Comparison of ENCODE assay signal across 11 cellular contexts in the genomic region with DNA sequence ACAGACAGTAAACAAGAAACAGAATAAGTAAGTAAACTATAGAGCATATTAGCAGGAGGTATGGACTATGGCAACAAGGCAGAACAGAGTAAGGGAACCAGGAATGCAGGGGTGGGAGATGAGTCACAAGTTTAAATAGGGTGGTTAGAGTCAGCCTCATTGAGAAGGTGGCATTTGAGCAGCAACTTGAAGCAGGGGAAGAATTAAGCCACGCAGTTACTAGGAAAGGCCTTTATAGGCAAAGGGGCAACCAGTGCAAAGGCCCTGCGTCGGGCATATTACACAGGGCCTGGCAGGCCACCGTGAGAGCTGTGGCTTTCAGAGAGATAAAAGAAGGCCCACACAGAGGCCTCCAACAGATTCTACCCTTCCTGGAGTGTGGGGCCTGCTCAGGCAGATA.
DNase-seq lines count a peak whose midpoint lies in the region; ATAC-seq and FAIRE-seq lines count a peak whose summit lies in the region.
"Had no signal": no experiment of that assay in that cellular context is flagged by ENCODE, and none has a peak within 500 bp of the region (broad histone marks: within the 10 kb centered on the region; RNA-seq: fewer than 3 reads in every experiment).

No MANE protein-coding gene starts in this region.

- peak; percentile 70 to 73 for ATAC-seq in activated T-cell treated with anti-CD3 and anti-CD28 coated beads, Interleukin-2, amount 50 U/mL, for 4 hours
- ATAC-seq: right lobe of liver had no signal

- no peak overlapping the region for H3K4me3 Mint-ChIP-seq in activated T-cell treated with anti-CD3 and anti-CD28 coated beads, Interleukin-2, amount 50 U/mL, for 4 hours

- peak; percentile 76 for FAIRE-seq in urothelium cell line (lab: Jason Lieb, UNC)

- peak; percentile 36 to 47 for DNase-seq in stimulated activated CD4-positive, alpha-beta T cell treated with anti-CD3 and anti-CD28 coated beads, Interleukin-2, amount 100 ng/mL, for 24 hours
- no peak for DNase-seq in stimulated activated CD4-positive, alpha-beta T cell treated with anti-CD3 and anti-CD28 coated beads, Interleukin-12 subunit alpha, Interleukin-12 subunit beta, amount 100 ng/mL, for 4 hours
- no peak for DNase-seq in activated T-cell treated with anti-CD3 and anti-CD28 coated beads, Interleukin-2, amount 50 U/mL, for 4 hours
- peak; percentile 87 for DNase-seq in hepatic stellate cell (ENCODE audit: low spot score)
- peak; percentile 79 for DNase-seq in urothelium cell line (ENCODE audit: low spot score)
- no peak for DNase-seq in Kasumi-1 (lab: John Stamatoyannopoulos, UW)
- no peak for DNase-seq in DMS153 (lab: John Stamatoyannopoulos, UW)
- no peak for DNase-seq in COLO829 (ENCODE audit: low spot score)
- DNase-seq: NCI-H146, right lobe of liver, transverse colon had no signal

- H3K27me3 Mint-ChIP-seq in activated T-cell treated with anti-CD3 and anti-CD28 coated beads, Interleukin-2, amount 50 U/mL, for 4 hours (ENCODE audit: low read depth) = no peaks in the 10 kb centered on the region

- H3K4me1 Mint-ChIP-seq in activated T-cell treated with anti-CD3 and anti-CD28 coated beads, Interleukin-2, amount 50 U/mL, for 4 hours (ENCODE audit: low read depth) = peaks cover 97% of the 10 kb centered on the region

- no peaks in the 10 kb centered on the region for H3K9me3 Mint-ChIP-seq in activated T-cell treated with anti-CD3 and anti-CD28 coated beads, Interleukin-2, amount 50 U/mL, for 4 hours

- H3K36me3 Mint-ChIP-seq in activated T-cell treated with anti-CD3 and anti-CD28 coated beads, Interleukin-2, amount 50 U/mL, for 4 hours (ENCODE audit: insufficient read depth) = no peaks in the 10 kb centered on the region

Comparison
In these comparisons a context has a peak if more than half of its experiments do, and no peak if none do; other contexts are left out.
1. DNase-seq: peak in stimulated activated CD4-positive, alpha-beta T cell treated with anti-CD3 and anti-CD28 coated beads, Interleukin-2, amount 100 ng/mL, for 24 hours (2 of 2), hepatic stellate cell (single experiment) and urothelium cell line (single experiment); none in stimulated activated CD4-positive, alpha-beta T cell treated with anti-CD3 and anti-CD28 coated beads, Interleukin-12 subunit alpha, Interleukin-12 subunit beta, amount 100 ng/mL, for 4 hours (single experiment), activated T-cell treated with anti-CD3 and anti-CD28 coated beads, Interleukin-2, amount 50 U/mL, for 4 hours (single experiment), Kasumi-1 (0 of 2), DMS153 (single experiment) and COLO829 (single experiment).